In the genomic region with DNA sequence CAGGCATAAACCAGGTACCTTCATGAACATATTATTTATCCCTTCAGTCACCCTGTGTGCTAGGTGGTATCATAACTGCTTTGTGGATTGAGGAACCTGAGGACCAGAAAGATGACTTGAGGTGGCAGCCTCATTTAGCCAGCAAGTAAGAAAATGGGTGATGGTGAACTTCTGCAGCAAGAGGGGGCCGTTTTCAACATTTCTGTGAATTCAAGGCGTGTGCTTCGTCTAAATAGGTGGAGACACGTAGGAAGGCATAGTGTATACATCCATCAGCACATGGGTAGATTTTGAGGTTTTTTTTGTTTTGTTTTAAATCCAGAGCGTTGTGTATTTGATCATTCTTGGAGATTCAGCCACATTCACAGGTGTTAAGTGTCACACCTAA, we compare ENCODE assay signal across 12 cellular contexts.
A peak's percentile ranks its signal among the peaks of the same experiment; 100 is the strongest.
DNase-seq lines count a peak whose midpoint lies in the region; ATAC-seq and TF ChIP-seq lines count a peak whose summit lies in the region.
"Had no signal": no experiment of that assay in that cellular context is flagged by ENCODE, and none has a peak within 500 bp of the region (broad histone marks: within the 10 kb centered on the region; RNA-seq: fewer than 3 reads in every experiment).

No MANE protein-coding gene starts in this region.

- H2AFZ ChIP-seq in hepatocyte = no peak overlapping the region

- no peaks in the 10 kb centered on the region for H3K27me3 Mint-ChIP-seq in activated CD4-positive, alpha-beta T cell treated with anti-CD3 and anti-CD28 coated beads, Interleukin-2, amount 10 ng/mL, durations not matched to agents 24 days and 14 days
- H3K27me3 Mint-ChIP-seq in activated B cell treated with CpG ODN at 0.5 μM for 24 hours = no peaks in the 10 kb centered on the region
- no peaks in the 10 kb centered on the region for H3K27me3 Mint-ChIP-seq in stimulated activated naive CD8-positive, alpha-beta T cell treated with anti-CD3 and anti-CD28 coated beads, Interleukin-15, amount 100 ng/mL, for 72 hours

- H3K27ac Mint-ChIP-seq in activated CD4-positive, alpha-beta T cell treated with anti-CD3 and anti-CD28 coated beads, Interleukin-2, amount 10 ng/mL, durations not matched to agents 24 days and 14 days = peak overlapping the region; percentile 96
- peak overlapping the region; percentile 94 for H3K27ac Mint-ChIP-seq in activated B cell treated with CpG ODN at 0.5 μM for 24 hours
- H3K27ac Mint-ChIP-seq in stimulated activated naive CD8-positive, alpha-beta T cell treated with anti-CD3 and anti-CD28 coated beads, Interleukin-15, amount 100 ng/mL, for 72 hours = peak overlapping the region; percentile 99

- ATAC-seq in activated B cell treated with CpG ODN at 0.5 μM for 24 hours (ENCODE audit: low read depth) = no peak
- peak; percentile 10 for ATAC-seq in stimulated activated naive CD8-positive, alpha-beta T cell treated with anti-CD3 and anti-CD28 coated beads, Interleukin-15, amount 100 ng/mL, for 72 hours
- ATAC-seq in HG03565 (IDR thresholded peaks at IDR 0.05; ENCODE audit: unreplicated experiment) = no peak
- ATAC-seq in GM18861 (IDR thresholded peaks at IDR 0.05; ENCODE audit: unreplicated experiment) = no peak

- peaks cover 3% of the 10 kb centered on the region for H3K9me3 Mint-ChIP-seq in activated CD4-positive, alpha-beta T cell treated with anti-CD3 and anti-CD28 coated beads, Interleukin-2, amount 10 ng/mL, durations not matched to agents 24 days and 14 days
- H3K9me3 Mint-ChIP-seq in activated B cell treated with CpG ODN at 0.5 μM for 24 hours = no peaks in the 10 kb centered on the region
- peaks cover 0 to 10% of the 10 kb centered on the region in 2 donors for H3K9me3 Mint-ChIP-seq in stimulated activated naive CD8-positive, alpha-beta T cell treated with anti-CD3 and anti-CD28 coated beads, Interleukin-15, amount 100 ng/mL, for 72 hours

- 86% methylated on average over 5 of the region's 5 CpGs for WGBS in hepatocyte (ENCODE audit: low lambda C conversion rate, missing lambda C conversion rate)
- WGBS in testis, 2 donors = 89 to 90% methylated on average over 5 of the region's 5 CpGs

- H3K27me3 ChIP-seq in hepatocyte (no peaks in the 10 kb centered on the region), testis (no peaks in the 10 kb centered on the region)

- peak overlapping the region; percentile 96 for H3K27ac ChIP-seq in hepatocyte
- H3K27ac ChIP-seq in testis = no peak overlapping the region

- CTCF ChIA-PET in activated B cell treated with CpG ODN at 0.5 μM for 24 hours (lab: Charles Lee) = interaction anchor here (2.3 to 4.2 kb wide), 2 partner anchors 16 to 129 kb away, joined by 5 to 21 read pairs; no protein-coding TSS in a partner anchor

- TF ChIP-seq CTCF in activated B cell treated with CpG ODN at 0.5 μM for 24 hours (IDR thresholded peaks at IDR 0.05) (no peak), hepatocyte (IDR thresholded peaks at IDR 0.05; ENCODE audit: poor library complexity) (no peak), testis (IDR thresholded peaks at IDR 0.05) (no peak)

- intact Hi-C loops in activated CD4-positive, alpha-beta T cell treated with anti-CD3 and anti-CD28 coated beads, Interleukin-2, amount 10 ng/mL, durations not matched to agents 24 days and 14 days (cut with micrococcal nuclease) = loop anchor here (2.0 to 5.0 kb wide), 5 partner anchors 14 to 1042 kb away; partner anchors contain the start of genes PPP4R3B and RTN4
- intact Hi-C loops in activated B cell treated with CpG ODN at 0.5 μM for 24 hours (cut with micrococcal nuclease) (loop anchor here (1.0 to 5.0 kb wide), 7 partner anchors 9 to 1042 kb away; partner anchors contain the start of genes PPP4R3B and RTN4), testis (cut with DNase I; ENCODE audit: low total_unique reads) (no loop called here)

- POLR2A ChIA-PET in activated B cell treated with CpG ODN at 0.5 μM for 24 hours (lab: Charles Lee) = interaction anchor here (0.7 to 11.2 kb wide), 8 partner anchors 9 to 98 kb away, joined by 3 to 198 read pairs (median 7); no protein-coding TSS in a partner anchor

- H3K9me3 ChIP-seq in hepatocyte (ENCODE audit: low read depth) (no peaks in the 10 kb centered on the region), testis (no peaks in the 10 kb centered on the region)
- H3K9me3 ChIP-seq: thoracic aorta had no signal

- no peaks in the 10 kb centered on the region for H3K9me2 ChIP-seq in hepatocyte (replicated peaks; ENCODE audit: insufficient read depth)

- H3K4me1 ChIP-seq in hepatocyte (ENCODE audit: insufficient read depth) (peaks cover 87% of the 10 kb centered on the region), testis (peaks cover 55% of the 10 kb centered on the region)

- peak overlapping the region; percentile 87 for H3K4me3 Mint-ChIP-seq in activated CD4-positive, alpha-beta T cell treated with anti-CD3 and anti-CD28 coated beads, Interleukin-2, amount 10 ng/mL, durations not matched to agents 24 days and 14 days
- H3K4me3 Mint-ChIP-seq in activated B cell treated with CpG ODN at 0.5 μM for 24 hours = peak overlapping the region; percentile 69
- H3K4me3 Mint-ChIP-seq in stimulated activated naive CD8-positive, alpha-beta T cell treated with anti-CD3 and anti-CD28 coated beads, Interleukin-15, amount 100 ng/mL, for 72 hours = peak overlapping the region; percentile 76 to 84

- H3K36me3 ChIP-seq in hepatocyte (replicated peaks; ENCODE audit: insufficient read depth, low read depth) (no peaks in the 10 kb centered on the region), testis (ENCODE audit: low read depth, missing control alignments) (no peaks in the 10 kb centered on the region)
- H3K36me3 ChIP-seq: thoracic aorta had no signal

- H3K4me1 Mint-ChIP-seq in activated CD4-positive, alpha-beta T cell treated with anti-CD3 and anti-CD28 coated beads, Interleukin-2, amount 10 ng/mL, durations not matched to agents 24 days and 14 days = peaks cover 90% of the 10 kb centered on the region
- peaks cover 99% of the 10 kb centered on the region for H3K4me1 Mint-ChIP-seq in activated B cell treated with CpG ODN at 0.5 μM for 24 hours
- peaks cover 100% of the 10 kb centered on the region for H3K4me1 Mint-ChIP-seq in stimulated activated naive CD8-positive, alpha-beta T cell treated with anti-CD3 and anti-CD28 coated beads, Interleukin-15, amount 100 ng/mL, for 72 hours

- peaks cover 7% of the 10 kb centered on the region for H4K20me1 ChIP-seq in hepatocyte (ENCODE audit: insufficient read depth, poor library complexity, severe bottlenecking)

- peaks cover 16% of the 10 kb centered on the region for H3K36me3 Mint-ChIP-seq in activated CD4-positive, alpha-beta T cell treated with anti-CD3 and anti-CD28 coated beads, Interleukin-2, amount 10 ng/mL, durations not matched to agents 24 days and 14 days (ENCODE audit: low read depth)
- peaks cover 16% of the 10 kb centered on the region for H3K36me3 Mint-ChIP-seq in activated B cell treated with CpG ODN at 0.5 μM for 24 hours (ENCODE audit: low read depth)

- no peak overlapping the region for H3K4me3 ChIP-seq in hepatocyte
- no peak overlapping the region for H3K4me3 ChIP-seq in testis
- H3K4me3 ChIP-seq: thoracic aorta had no signal

- TF ChIP-seq POLR2A in testis (IDR thresholded peaks at IDR 0.05) = no peak

- peak overlapping the region; percentile 26 for H3K4me2 ChIP-seq in hepatocyte

- peaks cover 64% of the 10 kb centered on the region for H3K79me2 ChIP-seq in hepatocyte

- DNase-seq in activated CD4-positive, alpha-beta T cell treated with anti-CD3 and anti-CD28 coated beads, Interleukin-2, amount 10 ng/mL, durations not matched to agents 24 days and 14 days = no peak
- no peak for DNase-seq in activated CD4-positive, alpha-beta T cell treated with anti-CD3 and anti-CD28 coated beads, Interleukin-2, amount 50 U/mL, for 4 hours
- DNase-seq in activated B cell treated with CpG ODN at 0.5 μM for 24 hours (no peak), hepatocyte (ENCODE audit: low spot score) (no peak), testis (no peak)
- peak in 1 of 2 donors; percentile 37 for DNase-seq in stimulated activated naive CD8-positive, alpha-beta T cell treated with anti-CD3 and anti-CD28 coated beads, Interleukin-15, amount 100 ng/mL, for 72 hours
- DNase-seq: amniotic stem cell, NCI-H524 treated with DMSO at 0.1 percent for 48 hours, T1000 had no signal
